ENCODE assay signal across 10 cellular contexts in the genomic region with DNA sequence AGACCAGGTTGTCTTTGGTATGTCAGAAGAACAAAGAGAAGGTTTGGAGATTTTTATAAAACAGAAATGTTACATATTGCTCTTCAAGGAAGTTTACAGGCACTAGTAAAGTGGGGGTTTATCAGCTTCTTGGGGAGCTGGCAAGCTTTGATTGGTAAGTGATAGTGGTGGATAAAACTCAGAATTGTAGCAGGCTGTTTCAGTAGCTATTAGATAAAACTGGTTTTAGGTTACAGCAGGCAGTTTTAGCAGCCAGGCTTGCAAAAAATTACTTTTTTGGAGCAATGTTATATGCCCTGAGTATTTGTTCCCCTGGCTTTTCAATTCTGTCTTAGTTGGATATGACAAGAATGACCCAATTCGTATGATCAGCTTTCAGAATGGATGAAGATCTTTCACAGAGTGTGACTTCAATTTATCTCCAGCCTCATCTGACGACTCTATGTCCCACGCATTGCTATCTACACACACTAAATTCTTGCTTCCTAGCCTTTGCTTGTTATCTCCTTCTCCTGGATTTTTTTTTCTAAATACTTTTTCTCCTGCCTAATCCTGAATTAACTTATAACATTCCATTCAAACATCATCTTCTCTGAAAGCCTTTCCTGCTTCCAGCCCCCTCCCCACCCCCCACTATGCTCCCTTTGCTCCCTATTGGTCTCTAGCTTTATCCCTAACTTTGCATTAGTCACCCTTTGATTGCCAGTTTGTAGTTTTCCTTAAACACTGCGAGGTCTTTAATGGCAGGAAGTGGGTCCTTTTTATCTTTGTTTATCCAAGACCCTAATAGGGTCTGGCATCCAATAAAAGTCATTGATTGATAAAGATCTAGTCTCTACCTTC. TPM values are rescaled to one million over a fixed set of nuclear protein-coding genes. Genes with fewer than 3 reads are reported as not detected.
DNase-seq lines count a peak whose midpoint lies in the region; ATAC-seq and TF ChIP-seq lines count a peak whose summit lies in the region.
"Had no signal": no experiment of that assay in that cellular context is flagged by ENCODE, and none has a peak within 500 bp of the region (broad histone marks: within the 10 kb centered on the region; RNA-seq: fewer than 3 reads in every experiment).

No MANE protein-coding gene starts in this region.

- 78% methylated on average over 4 of the region's 4 CpGs for WGBS in mammary epithelial cell (ENCODE audit: low coverage, missing lambda C conversion rate)

- no peaks in the 10 kb centered on the region for H3K9me2 ChIP-seq in SU-DHL-6 (replicated peaks; ENCODE audit: insufficient read depth, low read length)

- no peak overlapping the region for H3K9ac ChIP-seq in mammary epithelial cell (ENCODE audit: insufficient read depth, low read length)
- H3K9ac ChIP-seq in SU-DHL-6 (ENCODE audit: low read length) = peak overlapping the region; percentile 70
- H3K9ac ChIP-seq in iPS-20b (ENCODE audit: low read depth, low read length) = no peak overlapping the region

- H2AFZ ChIP-seq in mammary epithelial cell (ENCODE audit: low read depth, low read length) = peak overlapping the region; percentile 40
- H2AFZ ChIP-seq in SU-DHL-6 (ENCODE audit: low read depth, low read length, severe bottlenecking) = peak overlapping the region; percentile 82

- CTCF ChIA-PET in mammary epithelial cell (lab: Charles Lee; ENCODE audit: low non-redundant PET) = no interaction called here
- CTCF ChIA-PET in MCF 10A (lab: Yijun Ruan, JAX) = interaction anchor here (1.0 to 3.5 kb wide), 4 partner anchors 19 to 350 kb away, joined by 3 to 15 read pairs (median 5); no protein-coding TSS in a partner anchor

- no peaks in the 10 kb centered on the region for H3K9me3 Mint-ChIP-seq in MCF 10A (ENCODE audit: unreplicated experiment)
- H3K9me3 Mint-ChIP-seq: activated naive CD8-positive, alpha-beta T cell treated with anti-CD3 and anti-CD28 coated beads, Interleukin-2, amount 10 ng/mL, durations not matched to agents 7 days and 5 days had no signal

- H3K4me3 Mint-ChIP-seq in MCF 10A (ENCODE audit: unreplicated experiment) = no peak overlapping the region

- H3K27me3 ChIP-seq in mammary epithelial cell (ENCODE audit: insufficient read depth, low read length) (no peaks in the 10 kb centered on the region), SU-DHL-6 (ENCODE audit: low read length) (no peaks in the 10 kb centered on the region), iPS-20b (ENCODE audit: insufficient read depth, low read length) (peaks cover 40% of the 10 kb centered on the region), vagina (no peaks in the 10 kb centered on the region)

- dilution Hi-C loops in mammary epithelial cell (cut with HindIII; ENCODE audit: low sequenced_read_pairs) = no loop called here

- H3K9me3 ChIP-seq in mammary epithelial cell (replicated peaks; ENCODE audit: insufficient read depth, low read length) (no peaks in the 10 kb centered on the region), SU-DHL-6 (ENCODE audit: insufficient read depth, low read length) (no peaks in the 10 kb centered on the region), iPS-20b (ENCODE audit: insufficient read depth, low read depth, low read length) (no peaks in the 10 kb centered on the region), vagina (no peaks in the 10 kb centered on the region)
- H3K9me3 ChIP-seq: HAP-1 had no signal

- no peak for TF ChIP-seq CTCF in mammary epithelial cell (conservative IDR thresholded peaks at IDR 0.05 in 1 of 2, IDR thresholded peaks at IDR 0.05 in 1 of 2; ENCODE audit: extremely low read depth in 1 of 2, insufficient read depth in 1 of 2, low read depth in 1 of 2, low read length in 2 of 2)
- no peak for TF ChIP-seq CTCF in MCF 10A (IDR thresholded peaks at IDR 0.05; ENCODE audit: unreplicated experiment)
- TF ChIP-seq CTCF in SU-DHL-6 (IDR thresholded peaks at IDR 0.05; ENCODE audit: insufficient read depth, low read length, poor library complexity, severe bottlenecking) = no peak
- no peak for TF ChIP-seq CTCF in vagina (IDR thresholded peaks at IDR 0.05)
- TF ChIP-seq CTCF in GM13977 (IDR thresholded peaks at IDR 0.05; ENCODE audit: extremely low read depth, insufficient read depth, missing control alignments) = no peak

- H3F3A ChIP-seq in SU-DHL-6 (ENCODE audit: insufficient read depth) = peaks cover 3% of the 10 kb centered on the region; the same call in 1 of the 2 replicates

- no peaks in the 10 kb centered on the region for H4K20me1 ChIP-seq in mammary epithelial cell (ENCODE audit: insufficient read depth, low read length)
- no peaks in the 10 kb centered on the region; the same call in 1 of the 2 replicates for H4K20me1 ChIP-seq in SU-DHL-6 (ENCODE audit: low read depth, low read length)

- peaks cover 45% of the 10 kb centered on the region for H3K4me1 Mint-ChIP-seq in MCF 10A (ENCODE audit: insufficient read depth, unreplicated experiment)

- in situ Hi-C loops in mammary epithelial cell (cut with MboI; ENCODE audit: low sequenced_read_pairs in 2 of 2) = no loop called here
- in situ Hi-C loops in GM13977 (cut with MboI; ENCODE audit: low pct_unique_long_range_greater_than_20kb, low sequenced_read_pairs, unreplicated experiment) = no loop called here

- H3K4me2 ChIP-seq in mammary epithelial cell (ENCODE audit: insufficient read depth, low read depth, low read length) (peak overlapping the region; percentile 74), SU-DHL-6 (ENCODE audit: low read depth, low read length, poor library complexity, severe bottlenecking) (peak overlapping the region; percentile 77)

- BruUV-seq in mammary epithelial cell (replicated peaks; lab: Mats Ljungman, UMichigan) (no TSS peak), MCF 10A (replicated peaks; lab: Mats Ljungman, UMichigan) (no TSS peak)

- intact Hi-C loops in mammary epithelial cell (cut with micrococcal nuclease) = no loop called here
- intact Hi-C loops in MCF 10A (cut with micrococcal nuclease) = no loop called here
- intact Hi-C loops in vagina (cut with DNase I) = no loop called here

- H3K27ac ChIP-seq in mammary epithelial cell (ENCODE audit: insufficient read depth, low read depth, low read length) (no peak overlapping the region), SU-DHL-6 (ENCODE audit: low read depth, low read length) (no peak overlapping the region), iPS-20b (ENCODE audit: low read length) (no peak overlapping the region), vagina (peak overlapping the region; percentile 85)

- no peak for DNase-seq in mammary epithelial cell
- DNase-seq in MCF 10A (ENCODE audit: unreplicated experiment) = no peak
- DNase-seq in vagina (ENCODE audit: extremely low spot score in 2 of 2) = no peak
- DNase-seq in GM13977 (ENCODE audit: low spot score) = no peak
- DNase-seq in NCI-H524 (lab: John Stamatoyannopoulos, UW) = no peak

- no peak overlapping the region for H3K4me3 ChIP-seq in mammary epithelial cell (replicated peaks in 1 of 3; ENCODE audit: insufficient read depth in 1 of 3, low read depth in 2 of 3, low read length in 3 of 3)
- H3K4me3 ChIP-seq in SU-DHL-6 (ENCODE audit: insufficient read depth, low read length, poor library complexity, severe bottlenecking) = peak overlapping the region; percentile 89
- peak overlapping the region; percentile 4; the same call in 1 of the 2 replicates for H3K4me3 ChIP-seq in iPS-20b (ENCODE audit: low read length)
- peak overlapping the region in 1 of 2 donors; percentile 95 for H3K4me3 ChIP-seq in vagina

- H3K4me1 ChIP-seq in mammary epithelial cell (ENCODE audit: insufficient read depth, low read length) (peaks cover 26% of the 10 kb centered on the region), iPS-20b (ENCODE audit: insufficient read depth, low read length) (peaks cover 20% of the 10 kb centered on the region; the same call in 1 of the 2 replicates), vagina (peaks cover 25% of the 10 kb centered on the region)

- POLR2A ChIA-PET in MCF 10A (lab: Yijun Ruan, JAX) = interaction anchor here (0.6 to 4.2 kb wide), 14 partner anchors 10 to 381 kb away, joined by 3 to 33 read pairs (median 8); a partner anchor contains a TSS

- no peak for ATAC-seq in GM18861 (IDR thresholded peaks at IDR 0.05; ENCODE audit: unreplicated experiment)

- H3K27ac Mint-ChIP-seq in MCF 10A (ENCODE audit: low read depth, unreplicated experiment) = no peak overlapping the region

- H3K36me3 ChIP-seq in mammary epithelial cell (ENCODE audit: insufficient read depth, low read length) (peaks cover 4% of the 10 kb centered on the region), SU-DHL-6 (ENCODE audit: low read length) (peaks cover 5% of the 10 kb centered on the region; the same call in 1 of the 2 replicates), iPS-20b (ENCODE audit: insufficient read depth, low read depth, low read length) (peaks cover 11% of the 10 kb centered on the region; the same call in 1 of the 2 replicates), vagina (peaks cover 0 to under 1% of the 10 kb centered on the region in 2 donors)

- H3K79me2 ChIP-seq in mammary epithelial cell (ENCODE audit: insufficient read depth, low read length) = peaks cover 43% of the 10 kb centered on the region
- peaks cover 36% of the 10 kb centered on the region for H3K79me2 ChIP-seq in SU-DHL-6 (ENCODE audit: insufficient read depth, low read length)

- no peaks in the 10 kb centered on the region for H3K27me3 Mint-ChIP-seq in MCF 10A (ENCODE audit: insufficient read depth, unreplicated experiment)
- H3K27me3 Mint-ChIP-seq: activated naive CD8-positive, alpha-beta T cell treated with anti-CD3 and anti-CD28 coated beads, Interleukin-2, amount 10 ng/mL, durations not matched to agents 7 days and 5 days had no signal

- TF ChIP-seq POLR2A in vagina (IDR thresholded peaks at IDR 0.05) = no peak

- H3K36me3 Mint-ChIP-seq in MCF 10A (ENCODE audit: insufficient read depth, unreplicated experiment) = peaks cover 20% of the 10 kb centered on the region

RNA-seq across cellular contexts. Expression of a gene that starts 1.0 kb away (rescaled TPM):
- total RNA-seq in mammary epithelial cell (10 to 100 TPM; 31.5 to 46.3 TPM), MCF 10A (2022) (55.5 and 60.0 TPM in 2 replicates), vagina (16.2 TPM)
- polyA plus RNA-seq in mammary epithelial cell = 59.6 TPM
- polyA minus RNA-seq in mammary epithelial cell = 32.2 TPM

RNA-seq across cellular contexts. Expression of a gene that starts 5.1 kb away (rescaled TPM):
- total RNA-seq in mammary epithelial cell (10 to 100 TPM; 30.7 to 42.7 TPM), MCF 10A (2022) (47.7 and 51.4 TPM in 2 replicates), vagina (25.8 TPM)
- 17.9 TPM for polyA plus RNA-seq in mammary epithelial cell
- 38.9 TPM for polyA minus RNA-seq in mammary epithelial cell

RNA-seq across cellular contexts. Expression of a gene that starts 51.4 kb away (rescaled TPM):
- total RNA-seq in mammary epithelial cell = 10 to 100 TPM in 1 of 2 donors, 1 to 10 TPM in 1; 9.7 to 62.7 TPM
- polyA plus RNA-seq in mammary epithelial cell = 32.6 TPM
- polyA minus RNA-seq in mammary epithelial cell = 16.2 TPM
- 150 and 182 TPM in 2 replicates for total RNA-seq in MCF 10A (2022)
- 19.6 TPM for total RNA-seq in vagina

Comparison
In these comparisons a context has a peak if more than half of its experiments do, and no peak if none do; other contexts are left out.
1. H3K4me3 ChIP-seq: peak in SU-DHL-6 (single experiment) and iPS-20b (single experiment); none in mammary epithelial cell (0 of 3).